In the genomic region with DNA sequence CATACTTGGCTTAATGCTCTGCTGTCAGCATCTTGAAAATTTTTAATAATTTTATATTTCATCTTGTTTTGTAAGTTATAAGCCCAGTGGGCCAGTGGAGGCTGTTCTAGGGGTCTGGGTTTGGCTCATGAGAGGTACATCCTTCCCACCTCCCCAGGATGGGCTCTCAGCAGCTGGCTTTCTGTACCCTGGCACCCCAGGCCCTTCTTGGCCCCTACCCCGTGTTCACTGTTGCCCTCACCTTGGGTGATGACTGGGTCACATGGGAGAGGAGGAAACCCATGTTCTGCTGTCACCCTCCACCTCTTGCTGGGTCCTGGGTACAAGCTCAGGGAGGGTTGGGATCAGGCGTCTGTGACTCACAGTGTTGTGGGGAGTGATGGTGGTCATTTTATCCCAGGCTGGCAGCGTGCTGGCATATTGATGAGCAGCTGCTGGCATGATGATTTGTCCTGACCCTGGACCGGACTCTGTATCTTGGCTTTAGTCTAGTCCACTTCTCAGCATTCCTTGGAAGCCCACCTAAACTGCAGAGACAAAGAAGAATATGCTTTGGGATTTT, we compare ENCODE assay signal across 18 cellular contexts.
"Had no signal": no experiment of that assay in that cellular context is flagged by ENCODE, and none has a peak within 500 bp of the region (broad histone marks: within the 10 kb centered on the region; RNA-seq: fewer than 3 reads in every experiment).

No MANE protein-coding gene starts in this region.

- H3K9me3 ChIP-seq: gastroesophageal sphincter, ovary, suprapubic skin, upper lobe of left lung had no signal

- H3K27me3 ChIP-seq: cardiac muscle cell, dorsolateral prefrontal cortex, gastroesophageal sphincter, heart right ventricle, ovary, suprapubic skin, upper lobe of left lung had no signal

- DNase-seq: activated CD4-positive, alpha-beta memory T cell treated with anti-CD3 and anti-CD28 coated beads for 36 hours; activated CD4-positive, alpha-beta T cell treated with anti-CD3 and anti-CD28 coated beads for 36 hours; activated gamma-delta T cell treated with Interleukin-2 at 50 U/mL for 16 hours; activated T-cell treated with anti-CD3 and anti-CD28 coated beads, Interleukin-2, amount 50 U/mL, for 72 hours; dorsolateral prefrontal cortex; endodermal cell; heart right ventricle; ovary; stimulated activated CD4-positive, alpha-beta T cell treated with anti-CD3 and anti-CD28 coated beads, Interleukin-15, amount 100 ng/mL, for 24 hours; stimulated activated CD4-positive, alpha-beta T cell treated with anti-CD3 and anti-CD28 coated beads, Interleukin-4, amount 100 ng/mL, for 1 hour; stimulated activated naive CD4-positive, alpha-beta T cell treated with Interleukin-2 at 50 U/mL for 16 hours; T-helper 17 cell; upper lobe of left lung; WERI-Rb-1 had no signal

- H3K4me1 ChIP-seq: gastroesophageal sphincter, suprapubic skin had no signal

- H3K27ac Mint-ChIP-seq: activated CD4-positive, alpha-beta memory T cell treated with anti-CD3 and anti-CD28 coated beads for 36 hours; activated T-cell treated with anti-CD3 and anti-CD28 coated beads, Interleukin-2, amount 50 U/mL, for 72 hours; endodermal cell had no signal

- ATAC-seq: gastroesophageal sphincter, T-helper 17 cell had no signal

- H3K4me3 Mint-ChIP-seq: activated CD4-positive, alpha-beta memory T cell treated with anti-CD3 and anti-CD28 coated beads for 36 hours; activated CD4-positive, alpha-beta T cell treated with anti-CD3 and anti-CD28 coated beads for 36 hours; endodermal cell; neural crest cell; T-helper 17 cell had no signal

- H3K36me3 Mint-ChIP-seq: activated CD4-positive, alpha-beta memory T cell treated with anti-CD3 and anti-CD28 coated beads for 36 hours had no signal

- H3K36me3 ChIP-seq: cardiac muscle cell, gastroesophageal sphincter, heart right ventricle, ovary, suprapubic skin, upper lobe of left lung, WERI-Rb-1 had no signal

- H3K27ac ChIP-seq: cardiac muscle cell, gastroesophageal sphincter, ovary, suprapubic skin, WERI-Rb-1 had no signal

- H3K4me1 Mint-ChIP-seq: neural crest cell had no signal

- H3K27me3 Mint-ChIP-seq: activated CD4-positive, alpha-beta memory T cell treated with anti-CD3 and anti-CD28 coated beads for 36 hours; activated CD4-positive, alpha-beta T cell treated with anti-CD3 and anti-CD28 coated beads for 36 hours; T-helper 17 cell had no signal

- H3K4me3 ChIP-seq: cardiac muscle cell, dorsolateral prefrontal cortex, gastroesophageal sphincter, heart right ventricle, ovary, suprapubic skin, upper lobe of left lung had no signal

- H3K9me3 Mint-ChIP-seq: activated CD4-positive, alpha-beta memory T cell treated with anti-CD3 and anti-CD28 coated beads for 36 hours; activated T-cell treated with anti-CD3 and anti-CD28 coated beads, Interleukin-2, amount 50 U/mL, for 72 hours; endodermal cell; neural crest cell had no signal
